1 cellular context compared by ENCODE assay signal in the genomic region with DNA sequence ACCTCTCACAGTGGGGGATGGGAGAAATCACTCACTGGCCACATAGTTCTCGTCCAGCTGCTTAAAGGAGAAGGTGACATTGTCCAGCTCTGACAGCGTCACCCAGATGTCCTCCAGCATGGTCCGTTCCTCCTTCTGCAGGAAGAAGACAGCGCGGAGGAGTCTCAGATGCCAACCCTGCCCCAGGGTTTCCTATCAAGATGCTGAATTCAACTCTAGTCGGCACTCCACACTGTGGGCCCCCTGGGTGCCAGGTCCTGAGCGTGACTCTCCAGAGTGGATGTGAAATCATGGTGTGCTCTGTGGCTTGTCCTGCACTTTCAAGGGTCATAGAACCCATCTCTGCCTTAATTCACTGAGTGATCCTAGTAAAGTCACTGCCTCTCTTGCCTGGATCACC.
TF ChIP-seq lines count a peak whose summit lies in the region.

No MANE protein-coding gene starts in this region.

TF ChIP-seq in IMR-90, 13 proteins besides CTCF, POLR2A, EP300 and RAD21 (continued from another document):
- TF ChIP-seq, protein P1, sequence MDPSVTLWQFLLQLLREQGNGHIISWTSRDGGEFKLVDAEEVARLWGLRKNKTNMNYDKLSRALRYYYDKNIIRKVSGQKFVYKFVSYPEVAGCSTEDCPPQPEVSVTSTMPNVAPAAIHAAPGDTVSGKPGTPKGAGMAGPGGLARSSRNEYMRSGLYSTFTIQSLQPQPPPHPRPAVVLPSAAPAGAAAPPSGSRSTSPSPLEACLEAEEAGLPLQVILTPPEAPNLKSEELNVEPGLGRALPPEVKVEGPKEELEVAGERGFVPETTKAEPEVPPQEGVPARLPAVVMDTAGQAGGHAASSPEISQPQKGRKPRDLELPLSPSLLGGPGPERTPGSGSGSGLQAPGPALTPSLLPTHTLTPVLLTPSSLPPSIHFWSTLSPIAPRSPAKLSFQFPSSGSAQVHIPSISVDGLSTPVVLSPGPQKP (IDR thresholded peaks at IDR 0.05; ENCODE audit: borderline replicate concordance, low read depth, low read length) = no peak
- TF ChIP-seq RCOR1 (IDR thresholded peaks at IDR 0.05; ENCODE audit: insufficient replicate concordance, low read length) = no peak
- TF ChIP-seq MAZ (IDR thresholded peaks at IDR 0.05; ENCODE audit: borderline replicate concordance, low read depth, low read length) = no peak
- no peak for TF ChIP-seq RFX5 (IDR thresholded peaks at IDR 0.05; ENCODE audit: low read depth, low read length)
- TF ChIP-seq, protein P2, sequence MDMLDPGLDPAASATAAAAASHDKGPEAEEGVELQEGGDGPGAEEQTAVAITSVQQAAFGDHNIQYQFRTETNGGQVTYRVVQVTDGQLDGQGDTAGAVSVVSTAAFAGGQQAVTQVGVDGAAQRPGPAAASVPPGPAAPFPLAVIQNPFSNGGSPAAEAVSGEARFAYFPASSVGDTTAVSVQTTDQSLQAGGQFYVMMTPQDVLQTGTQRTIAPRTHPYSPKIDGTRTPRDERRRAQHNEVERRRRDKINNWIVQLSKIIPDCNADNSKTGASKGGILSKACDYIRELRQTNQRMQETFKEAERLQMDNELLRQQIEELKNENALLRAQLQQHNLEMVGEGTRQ (IDR thresholded peaks at IDR 0.05; ENCODE audit: low read depth, low read length) = no peak
- TF ChIP-seq FOS (IDR thresholded peaks at IDR 0.05; ENCODE audit: low read depth, low read length) = no peak
- no peak for TF ChIP-seq SMC3 (IDR thresholded peaks at IDR 0.05; ENCODE audit: low read depth, low read length)
